ENCODE assay signal across 1 cellular context in the genomic region with DNA sequence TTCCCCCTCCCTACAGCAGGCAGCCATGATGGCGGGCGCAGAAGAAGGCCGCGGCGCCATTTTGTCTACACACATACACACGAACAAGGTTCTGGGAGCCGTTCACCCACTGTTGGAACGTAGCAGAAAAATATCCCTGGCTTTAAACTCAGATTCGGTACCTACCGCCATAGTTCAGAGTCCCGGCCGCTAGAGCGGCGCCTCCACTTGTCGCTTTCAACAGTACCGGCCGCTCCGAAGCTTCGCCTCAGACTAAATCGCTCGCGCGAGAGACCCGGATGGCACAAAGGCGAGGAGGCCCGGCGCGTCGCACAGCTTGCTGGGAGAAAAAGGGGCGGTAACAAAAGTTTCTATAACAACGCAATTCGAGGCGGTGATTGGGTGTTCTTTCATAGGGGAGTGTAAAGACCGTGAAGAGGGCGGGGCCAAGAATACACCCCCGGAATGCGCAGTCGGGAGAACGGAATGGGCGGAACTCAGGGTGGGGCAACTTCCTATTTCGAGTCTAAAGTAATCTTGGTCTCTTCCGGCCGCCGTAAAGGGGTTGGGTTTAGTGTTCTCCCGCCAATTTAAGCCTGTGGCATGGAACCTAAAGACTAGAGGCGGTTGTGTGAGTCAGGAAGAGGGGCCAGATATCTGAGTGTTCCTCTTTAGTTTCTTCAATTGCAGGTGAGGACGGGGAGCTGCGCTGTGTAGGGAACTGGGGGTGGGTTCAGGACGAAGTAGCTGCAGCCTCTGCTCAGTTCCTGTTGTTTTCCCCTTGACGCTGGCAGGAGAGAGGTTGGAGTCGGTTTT.
A peak's percentile ranks its signal among the peaks of the same experiment; 100 is the strongest.
TF ChIP-seq lines count a peak whose summit lies in the region.

Gene KNTC1 (plus strand): TSS at position 567 of the 795 bp plus-strand sequence. CDS start 2,815 bp downstream, outside the sequence.
A gene with protein sequence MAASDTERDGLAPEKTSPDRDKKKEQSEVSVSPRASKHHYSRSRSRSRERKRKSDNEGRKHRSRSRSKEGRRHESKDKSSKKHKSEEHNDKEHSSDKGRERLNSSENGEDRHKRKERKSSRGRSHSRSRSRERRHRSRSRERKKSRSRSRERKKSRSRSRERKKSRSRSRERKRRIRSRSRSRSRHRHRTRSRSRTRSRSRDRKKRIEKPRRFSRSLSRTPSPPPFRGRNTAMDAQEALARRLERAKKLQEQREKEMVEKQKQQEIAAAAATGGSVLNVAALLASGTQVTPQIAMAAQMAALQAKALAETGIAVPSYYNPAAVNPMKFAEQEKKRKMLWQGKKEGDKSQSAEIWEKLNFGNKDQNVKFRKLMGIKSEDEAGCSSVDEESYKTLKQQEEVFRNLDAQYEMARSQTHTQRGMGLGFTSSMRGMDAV (minus strand): TSS at position 254 of the 795 bp plus-strand sequence. CDS start 83 bp downstream, at position 171.

TF ChIP-seq in GM12878, 131 proteins besides CTCF, POLR2A, EP300 and RAD21 (continues in another document):
- no peak for TF ChIP-seq NR2F1 (conservative IDR thresholded peaks at IDR 0.05)
- TF ChIP-seq RBBP5 (conservative IDR thresholded peaks at IDR 0.05): 0 out of 2 replicates have a peak, but pooled peaks have one; percentile 56
- peak; percentile 87 for TF ChIP-seq CBFB (IDR thresholded peaks at IDR 0.05; ENCODE audit: low read depth)
- peak; percentile 79 for TF ChIP-seq HDAC6 (IDR thresholded peaks at IDR 0.05; ENCODE audit: unreplicated experiment)
- peak; percentile 67; the same call in 1 of the 2 replicates for TF ChIP-seq ELK1 (IDR thresholded peaks at IDR 0.05; ENCODE audit: low read depth, low read length)
- 0 out of 2 replicates have a peak, but pooled peaks have one; percentile 35 for TF ChIP-seq RFX5 (IDR thresholded peaks at IDR 0.05; ENCODE audit: low read depth, low read length)
- peak; percentile 13 for TF ChIP-seq ATF2 (IDR thresholded peaks at IDR 0.05; ENCODE audit: low read length)
- TF ChIP-seq PAX8 (IDR thresholded peaks at IDR 0.05): peak; percentile 95
- peak; percentile 99 for TF ChIP-seq YY1 (IDR thresholded peaks at IDR 0.05; ENCODE audit: low read depth, low read length)
- TF ChIP-seq EZH2 (IDR thresholded peaks at IDR 0.05; ENCODE audit: borderline replicate concordance, control insufficient read depth, low read depth, low read length): no peak
- TF ChIP-seq MTA3 (IDR thresholded peaks at IDR 0.05; ENCODE audit: borderline replicate concordance, low read length): 0 out of 2 replicates have a peak, but pooled peaks have one; percentile 22
- TF ChIP-seq BRCA1 (IDR thresholded peaks at IDR 0.05; ENCODE audit: low read depth, low read length): no peak
- no peak for TF ChIP-seq SRF (IDR thresholded peaks at IDR 0.05; ENCODE audit: low read depth in 2 of 2, low read length in 2 of 2)
- TF ChIP-seq NFIC (IDR thresholded peaks at IDR 0.05; ENCODE audit: low read depth, low read length): 0 out of 2 replicates have a peak, but pooled peaks have one; percentile 44
- no peak for TF ChIP-seq JUNB (IDR thresholded peaks at IDR 0.05)
- TF ChIP-seq MTA2 (IDR thresholded peaks at IDR 0.05; ENCODE audit: low read depth): no peak
- peak; percentile 74 for TF ChIP-seq MAX (IDR thresholded peaks at IDR 0.05; ENCODE audit: low read depth, low read length)
- TF ChIP-seq CHD2 (IDR thresholded peaks at IDR 0.05; ENCODE audit: borderline replicate concordance, low read depth, low read length): peak; percentile 73; the same call in 1 of the 2 replicates
- peak; percentile 68 for TF ChIP-seq LARP7 (IDR thresholded peaks at IDR 0.05)
- TF ChIP-seq ZZZ3 (IDR thresholded peaks at IDR 0.05; ENCODE audit: control insufficient read depth, insufficient read length, low read depth): no peak
- 0 out of 2 replicates have a peak, but pooled peaks have one; percentile 30 for TF ChIP-seq PAX5 (IDR thresholded peaks at IDR 0.05; ENCODE audit: borderline replicate concordance, low read depth, low read length)
- 0 out of 2 replicates have a peak, but pooled peaks have one; percentile 21 for TF ChIP-seq REST (IDR thresholded peaks at IDR 0.05; ENCODE audit: low read depth, low read length)
- peak; percentile 29; the same call in 1 of the 2 replicates for TF ChIP-seq NRF1 (conservative IDR thresholded peaks at IDR 0.05; ENCODE audit: low read depth, low read length)
- TF ChIP-seq NR2C1 (IDR thresholded peaks at IDR 0.05): peak; percentile 76
- TF ChIP-seq POLR2AphosphoS5 (IDR thresholded peaks at IDR 0.05; ENCODE audit: low read length): peak; percentile 99
- TF ChIP-seq, protein P1, sequence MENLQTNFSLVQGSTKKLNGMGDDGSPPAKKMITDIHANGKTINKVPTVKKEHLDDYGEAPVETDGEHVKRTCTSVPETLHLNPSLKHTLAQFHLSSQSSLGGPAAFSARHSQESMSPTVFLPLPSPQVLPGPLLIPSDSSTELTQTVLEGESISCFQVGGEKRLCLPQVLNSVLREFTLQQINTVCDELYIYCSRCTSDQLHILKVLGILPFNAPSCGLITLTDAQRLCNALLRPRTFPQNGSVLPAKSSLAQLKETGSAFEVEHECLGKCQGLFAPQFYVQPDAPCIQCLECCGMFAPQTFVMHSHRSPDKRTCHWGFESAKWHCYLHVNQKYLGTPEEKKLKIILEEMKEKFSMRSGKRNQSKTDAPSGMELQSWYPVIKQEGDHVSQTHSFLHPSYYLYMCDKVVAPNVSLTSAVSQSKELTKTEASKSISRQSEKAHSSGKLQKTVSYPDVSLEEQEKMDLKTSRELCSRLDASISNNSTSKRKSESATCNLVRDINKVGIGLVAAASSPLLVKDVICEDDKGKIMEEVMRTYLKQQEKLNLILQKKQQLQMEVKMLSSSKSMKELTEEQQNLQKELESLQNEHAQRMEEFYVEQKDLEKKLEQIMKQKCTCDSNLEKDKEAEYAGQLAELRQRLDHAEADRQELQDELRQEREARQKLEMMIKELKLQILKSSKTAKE (IDR thresholded peaks at IDR 0.05; ENCODE audit: low read depth, poor library complexity, severe bottlenecking): peak; percentile 52
- TF ChIP-seq KAT2A (conservative IDR thresholded peaks at IDR 0.05; ENCODE audit: control insufficient read depth, low read depth, low read length): no peak
- no peak; the same call in 1 of the 2 replicates for TF ChIP-seq RAD51 (IDR thresholded peaks at IDR 0.05)
- peak; percentile 66 for TF ChIP-seq HCFC1 (IDR thresholded peaks at IDR 0.05; ENCODE audit: low read length)
- TF ChIP-seq ZNF384 (IDR thresholded peaks at IDR 0.05; ENCODE audit: borderline replicate concordance, low read depth, low read length): 0 out of 2 replicates have a peak, but pooled peaks have one; percentile 8
- TF ChIP-seq, protein P2, sequence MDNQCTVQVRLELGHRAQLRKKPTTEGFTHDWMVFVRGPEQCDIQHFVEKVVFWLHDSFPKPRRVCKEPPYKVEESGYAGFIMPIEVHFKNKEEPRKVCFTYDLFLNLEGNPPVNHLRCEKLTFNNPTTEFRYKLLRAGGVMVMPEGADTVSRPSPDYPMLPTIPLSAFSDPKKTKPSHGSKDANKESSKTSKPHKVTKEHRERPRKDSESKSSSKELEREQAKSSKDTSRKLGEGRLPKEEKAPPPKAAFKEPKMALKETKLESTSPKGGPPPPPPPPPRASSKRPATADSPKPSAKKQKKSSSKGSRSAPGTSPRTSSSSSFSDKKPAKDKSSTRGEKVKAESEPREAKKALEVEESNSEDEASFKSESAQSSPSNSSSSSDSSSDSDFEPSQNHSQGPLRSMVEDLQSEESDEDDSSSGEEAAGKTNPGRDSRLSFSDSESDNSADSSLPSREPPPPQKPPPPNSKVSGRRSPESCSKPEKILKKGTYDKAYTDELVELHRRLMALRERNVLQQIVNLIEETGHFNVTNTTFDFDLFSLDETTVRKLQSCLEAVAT (IDR thresholded peaks at IDR 0.05): peak; percentile 91
- peak; percentile 54 for TF ChIP-seq RUNX3 (IDR thresholded peaks at IDR 0.05; ENCODE audit: low read length)
- TF ChIP-seq, protein P3, sequence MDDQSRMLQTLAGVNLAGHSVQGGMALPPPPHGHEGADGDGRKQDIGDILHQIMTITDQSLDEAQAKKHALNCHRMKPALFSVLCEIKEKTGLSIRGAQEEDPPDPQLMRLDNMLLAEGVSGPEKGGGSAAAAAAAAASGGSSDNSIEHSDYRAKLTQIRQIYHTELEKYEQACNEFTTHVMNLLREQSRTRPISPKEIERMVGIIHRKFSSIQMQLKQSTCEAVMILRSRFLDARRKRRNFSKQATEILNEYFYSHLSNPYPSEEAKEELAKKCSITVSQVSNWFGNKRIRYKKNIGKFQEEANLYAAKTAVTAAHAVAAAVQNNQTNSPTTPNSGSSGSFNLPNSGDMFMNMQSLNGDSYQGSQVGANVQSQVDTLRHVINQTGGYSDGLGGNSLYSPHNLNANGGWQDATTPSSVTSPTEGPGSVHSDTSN (IDR thresholded peaks at IDR 0.05; ENCODE audit: insufficient replicate concordance, low read depth, low read length): no peak
- TF ChIP-seq MYC (IDR thresholded peaks at IDR 0.05; ENCODE audit: insufficient read depth, insufficient read length, insufficient replicate concordance, low read length, severe bottlenecking): peak; percentile 59
- TF ChIP-seq, protein P4, sequence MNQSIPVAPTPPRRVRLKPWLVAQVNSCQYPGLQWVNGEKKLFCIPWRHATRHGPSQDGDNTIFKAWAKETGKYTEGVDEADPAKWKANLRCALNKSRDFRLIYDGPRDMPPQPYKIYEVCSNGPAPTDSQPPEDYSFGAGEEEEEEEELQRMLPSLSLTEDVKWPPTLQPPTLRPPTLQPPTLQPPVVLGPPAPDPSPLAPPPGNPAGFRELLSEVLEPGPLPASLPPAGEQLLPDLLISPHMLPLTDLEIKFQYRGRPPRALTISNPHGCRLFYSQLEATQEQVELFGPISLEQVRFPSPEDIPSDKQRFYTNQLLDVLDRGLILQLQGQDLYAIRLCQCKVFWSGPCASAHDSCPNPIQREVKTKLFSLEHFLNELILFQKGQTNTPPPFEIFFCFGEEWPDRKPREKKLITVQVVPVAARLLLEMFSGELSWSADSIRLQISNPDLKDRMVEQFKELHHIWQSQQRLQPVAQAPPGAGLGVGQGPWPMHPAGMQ (IDR thresholded peaks at IDR 0.05; ENCODE audit: borderline replicate concordance): no peak
- peak; percentile 23 for TF ChIP-seq ZBED1 (IDR thresholded peaks at IDR 0.05; ENCODE audit: borderline replicate concordance)
- TF ChIP-seq TCF12 (IDR thresholded peaks at IDR 0.05; ENCODE audit: low read depth, low read length): peak; percentile 58; the same call in 1 of the 2 replicates
- TF ChIP-seq KLF5 (IDR thresholded peaks at IDR 0.05; ENCODE audit: partially characterized antibody): no peak
- peak; percentile 93 for TF ChIP-seq BMI1 (IDR thresholded peaks at IDR 0.05; ENCODE audit: borderline replicate concordance)
- 0 out of 2 replicates have a peak, but pooled peaks have one; percentile 3 for TF ChIP-seq ATF3 (IDR thresholded peaks at IDR 0.05; ENCODE audit: borderline replicate concordance, extremely low read depth, low read depth, low read length)
- TF ChIP-seq RB1 (IDR thresholded peaks at IDR 0.05; ENCODE audit: borderline replicate concordance): peak; percentile 100
